In genomic region chr3:40476478-40477470, GRCh38 we compare ENCODE assay signal across 1 cellular context.
TF ChIP-seq lines count a peak whose summit lies in the region.

Gene ZNF619 (plus strand): TSS chr3:40477122. CDS start chr3:40477980, 858 bp downstream.

TF ChIP-seq in HepG2, 621 proteins besides CTCF, POLR2A, EP300 and RAD21 (continued from another document and continues in another):
- TF ChIP-seq ZBTB2 (CRISPR knock-in tag; IDR thresholded peaks at IDR 0.05; ENCODE audit: low read depth): no peak
- TF ChIP-seq ZNF747 (CRISPR knock-in tag; IDR thresholded peaks at IDR 0.05; ENCODE audit: borderline replicate concordance): no peak; the same call in 1 of the 2 replicates
- TF ChIP-seq NKX3-1 (CRISPR knock-in tag; IDR thresholded peaks at IDR 0.05): no peak
- no peak for TF ChIP-seq ZBTB10 (CRISPR knock-in tag; IDR thresholded peaks at IDR 0.05; ENCODE audit: borderline replicate concordance)
- no peak for TF ChIP-seq MAFK (conservative IDR thresholded peaks at IDR 0.05 in 1 of 2, IDR thresholded peaks at IDR 0.05 in 1 of 2; ENCODE audit: low read length in 2 of 2)
- 0 out of 2 replicates have a peak, but pooled peaks have one; percentile 27 for TF ChIP-seq DR1 (CRISPR knock-in tag; IDR thresholded peaks at IDR 0.05)
- TF ChIP-seq ZMYM4 (CRISPR knock-in tag; IDR thresholded peaks at IDR 0.05): 0 out of 2 replicates have a peak, but pooled peaks have one; percentile 1
- TF ChIP-seq GMEB1 (CRISPR knock-in tag; IDR thresholded peaks at IDR 0.05; ENCODE audit: borderline replicate concordance): peak; percentile 56; the same call in 1 of the 2 replicates
- TF ChIP-seq KDM5B (CRISPR knock-in tag; IDR thresholded peaks at IDR 0.05; ENCODE audit: borderline replicate concordance): peak; percentile 36; the same call in 1 of the 2 replicates
- peak; percentile 72; the same call in 1 of the 2 replicates for TF ChIP-seq NFKB2 (CRISPR knock-in tag; IDR thresholded peaks at IDR 0.05; ENCODE audit: borderline replicate concordance)
- TF ChIP-seq HCFC1 (IDR thresholded peaks at IDR 0.05; ENCODE audit: low read depth, low read length): peak; percentile 20; the same call in 1 of the 2 replicates
- TF ChIP-seq THAP7 (CRISPR knock-in tag; IDR thresholded peaks at IDR 0.05): no peak
- TF ChIP-seq KLF6 (CRISPR knock-in tag; IDR thresholded peaks at IDR 0.05): no peak
- peak; percentile 64 for TF ChIP-seq SPEN (CRISPR knock-in tag; IDR thresholded peaks at IDR 0.05; ENCODE audit: low read depth)
- TF ChIP-seq ZNF335 (CRISPR knock-in tag; IDR thresholded peaks at IDR 0.05): peak; percentile 39; the same call in 1 of the 2 replicates
- TF ChIP-seq ZBTB46 (CRISPR knock-in tag; IDR thresholded peaks at IDR 0.05; ENCODE audit: borderline replicate concordance): no peak
- TF ChIP-seq ZNF614 (CRISPR knock-in tag; IDR thresholded peaks at IDR 0.05; ENCODE audit: borderline replicate concordance): no peak
- no peak for TF ChIP-seq ZNF577 (CRISPR knock-in tag; IDR thresholded peaks at IDR 0.05; ENCODE audit: borderline replicate concordance, low read depth)
- TF ChIP-seq PRPF4 (IDR thresholded peaks at IDR 0.05; ENCODE audit: low read depth, low read length, poor library complexity, severe bottlenecking): no peak
- TF ChIP-seq PRDM15 (CRISPR knock-in tag; IDR thresholded peaks at IDR 0.05): no peak
- no peak for TF ChIP-seq ZNF484 (CRISPR knock-in tag; IDR thresholded peaks at IDR 0.05; ENCODE audit: borderline replicate concordance, low read depth)
- TF ChIP-seq ETV5 (CRISPR knock-in tag; IDR thresholded peaks at IDR 0.05; ENCODE audit: borderline replicate concordance): 0 out of 2 replicates have a peak, but pooled peaks have one; percentile 30
- no peak for TF ChIP-seq TRIM24 (CRISPR knock-in tag; IDR thresholded peaks at IDR 0.05)
- no peak for TF ChIP-seq THYN1 (CRISPR knock-in tag; IDR thresholded peaks at IDR 0.05; ENCODE audit: borderline replicate concordance, low read depth)
- TF ChIP-seq DNMT3B (CRISPR knock-in tag; conservative IDR thresholded peaks at IDR 0.05): no peak
- no peak for TF ChIP-seq SATB2 (CRISPR knock-in tag; IDR thresholded peaks at IDR 0.05)
- no peak for TF ChIP-seq ZNF326 (CRISPR knock-in tag; IDR thresholded peaks at IDR 0.05; ENCODE audit: borderline replicate concordance)
- no peak for TF ChIP-seq ZNF850 (CRISPR knock-in tag; conservative IDR thresholded peaks at IDR 0.05)
- no peak for TF ChIP-seq REXO4 (CRISPR knock-in tag; IDR thresholded peaks at IDR 0.05; ENCODE audit: borderline replicate concordance)
- 0 out of 2 replicates have a peak, but pooled peaks have one; percentile 22 for TF ChIP-seq ZNF563 (CRISPR knock-in tag; IDR thresholded peaks at IDR 0.05)
- 0 out of 2 replicates have a peak, but pooled peaks have one; percentile 42 for TF ChIP-seq YEATS4 (CRISPR knock-in tag; IDR thresholded peaks at IDR 0.05; ENCODE audit: borderline replicate concordance)
- no peak for TF ChIP-seq NR3C1 (CRISPR knock-in tag; IDR thresholded peaks at IDR 0.05)
- TF ChIP-seq SALL2 (CRISPR knock-in tag; IDR thresholded peaks at IDR 0.05): no peak
- peak; percentile 82 for TF ChIP-seq ZNF687 (CRISPR knock-in tag; IDR thresholded peaks at IDR 0.05)
- no peak for TF ChIP-seq ZBTB38 (CRISPR knock-in tag; IDR thresholded peaks at IDR 0.05)
- TF ChIP-seq FLYWCH1 (CRISPR knock-in tag; IDR thresholded peaks at IDR 0.05): no peak
- 0 out of 2 replicates have a peak, but pooled peaks have one; percentile 30 for TF ChIP-seq ZNF790 (CRISPR knock-in tag; IDR thresholded peaks at IDR 0.05; ENCODE audit: borderline replicate concordance)
- no peak for TF ChIP-seq HNRNPK (IDR thresholded peaks at IDR 0.05; ENCODE audit: low read depth, low read length, poor library complexity, severe bottlenecking)
- TF ChIP-seq ZNF816 (CRISPR knock-in tag; IDR thresholded peaks at IDR 0.05; ENCODE audit: borderline replicate concordance): no peak
- TF ChIP-seq FOXK1 (CRISPR knock-in tag; IDR thresholded peaks at IDR 0.05; ENCODE audit: borderline replicate concordance, low read depth): 0 out of 2 replicates have a peak, but pooled peaks have one; percentile 21
- TF ChIP-seq PHF8 (CRISPR knock-in tag; IDR thresholded peaks at IDR 0.05): peak; percentile 87
- TF ChIP-seq ZNF264 (CRISPR knock-in tag; IDR thresholded peaks at IDR 0.05): no peak
- TF ChIP-seq SOX6 (IDR thresholded peaks at IDR 0.05): no peak
- no peak for TF ChIP-seq SOX6 (CRISPR knock-in tag; IDR thresholded peaks at IDR 0.05)
- no peak for TF ChIP-seq MAZ (IDR thresholded peaks at IDR 0.05; ENCODE audit: borderline replicate concordance, low read depth, low read length)
- TF ChIP-seq MAZ (CRISPR knock-in tag; IDR thresholded peaks at IDR 0.05; ENCODE audit: low read depth): peak; percentile 47; the same call in 1 of the 2 replicates
- peak; percentile 80 for TF ChIP-seq SAP130 (CRISPR knock-in tag; IDR thresholded peaks at IDR 0.05; ENCODE audit: low read depth)
- no peak for TF ChIP-seq ONECUT2 (CRISPR knock-in tag; IDR thresholded peaks at IDR 0.05)
- peak; percentile 36; the same call in 1 of the 2 replicates for TF ChIP-seq MYC (CRISPR knock-in tag; IDR thresholded peaks at IDR 0.05; ENCODE audit: borderline replicate concordance)
- TF ChIP-seq NAIF1 (CRISPR knock-in tag; IDR thresholded peaks at IDR 0.05; ENCODE audit: borderline replicate concordance): no peak
- TF ChIP-seq ZNF441 (CRISPR knock-in tag; IDR thresholded peaks at IDR 0.05; ENCODE audit: borderline replicate concordance): no peak
